12 cellular contexts compared by ENCODE assay signal in genomic region chr20:25040438-25040831, GRCh38. TPM values are rescaled to one million over a fixed set of nuclear protein-coding genes. Genes with fewer than 3 reads are reported as not detected.
DNase-seq lines count a peak whose midpoint lies in the region; ATAC-seq, FAIRE-seq and TF ChIP-seq lines count a peak whose summit lies in the region.
"Had no signal": no experiment of that assay in that cellular context is flagged by ENCODE, and none has a peak within 500 bp of the region (broad histone marks: within the 10 kb centered on the region; RNA-seq: fewer than 3 reads in every experiment).

No MANE protein-coding gene starts in this region.

- no peak overlapping the region for H3K4me3 Mint-ChIP-seq in CD4-positive, alpha-beta T cell
- H3K4me3 Mint-ChIP-seq in activated B cell treated with CpG ODN at 0.5 μM for 24 hours = no peak overlapping the region

- peaks cover 77% of the 10 kb centered on the region for H3K4me1 Mint-ChIP-seq in CD4-positive, alpha-beta T cell (ENCODE audit: low read depth)
- H3K4me1 Mint-ChIP-seq in activated B cell treated with CpG ODN at 0.5 μM for 24 hours = peaks cover 88% of the 10 kb centered on the region

- no peak for ATAC-seq in CD4-positive, alpha-beta T cell (ENCODE audit: poor library complexity)
- no peak for ATAC-seq in activated B cell treated with CpG ODN at 0.5 μM for 24 hours (ENCODE audit: low read depth)
- ATAC-seq in heart left ventricle = peak in 2 of 4 donors; percentile 1 to 2
- ATAC-seq in esophagus mucosa = no peak

- H3K4me3 ChIP-seq in heart left ventricle = peak overlapping the region in 1 of 12 donors; percentile 6
- H3K4me3 ChIP-seq in sigmoid colon = peak overlapping the region in 1 of 4 donors; percentile 3

- DNase-seq in CD4-positive, alpha-beta T cell = no peak
- DNase-seq in activated B cell treated with CpG ODN at 0.5 μM for 24 hours (no peak), heart left ventricle (peak in 2 of 5 donors; percentile 39 to 51), sigmoid colon (peak; percentile 95), NCI-H146 treated with DMSO at 0.1 percent for 48 hours (lab: John Stamatoyannopoulos, UW; ENCODE audit: unreplicated experiment) (no peak), Ammon's horn (ENCODE audit: low spot score) (no peak), RCC 7860 (ENCODE audit: low spot score) (no peak)
- DNase-seq: NCI-H774, retina had no signal

- H3K4me1 ChIP-seq in heart left ventricle (peaks cover 23 to 100% (median 99%) of the 10 kb centered on the region in 12 donors), sigmoid colon (peaks cover 0 to 93% (median 86%) of the 10 kb centered on the region in 4 donors)

- peak overlapping the region; percentile 95 for H3K27ac Mint-ChIP-seq in CD4-positive, alpha-beta T cell
- peak overlapping the region; percentile 50 for H3K27ac Mint-ChIP-seq in activated B cell treated with CpG ODN at 0.5 μM for 24 hours

- no peaks in the 10 kb centered on the region for H3K9me3 ChIP-seq in CD4-positive, alpha-beta T cell (ENCODE audit: control insufficient read depth, low read length)
- H3K9me3 ChIP-seq in heart left ventricle (no peaks in the 10 kb centered on the region), sigmoid colon (no peaks in the 10 kb centered on the region)

- no peak for TF ChIP-seq POLR2A in heart left ventricle (IDR thresholded peaks at IDR 0.05)
- no peak for TF ChIP-seq POLR2A in sigmoid colon (IDR thresholded peaks at IDR 0.05)

- peak in 1 of 4 donors; percentile 59 for TF ChIP-seq EP300 in sigmoid colon (IDR thresholded peaks at IDR 0.05)

- CTCF ChIA-PET in CD4-positive, alpha-beta T cell (lab: Charles Lee) = no interaction called here
- CTCF ChIA-PET in activated B cell treated with CpG ODN at 0.5 μM for 24 hours (lab: Charles Lee) = no interaction called here

- H3K27me3 ChIP-seq in CD4-positive, alpha-beta T cell (ENCODE audit: control insufficient read depth, insufficient read depth, low read length) = no peaks in the 10 kb centered on the region
- H3K27me3 ChIP-seq in heart left ventricle (no peaks in the 10 kb centered on the region), sigmoid colon (no peaks in the 10 kb centered on the region)

- H3K9me3 Mint-ChIP-seq in CD4-positive, alpha-beta T cell = no peaks in the 10 kb centered on the region
- no peaks in the 10 kb centered on the region for H3K9me3 Mint-ChIP-seq in activated B cell treated with CpG ODN at 0.5 μM for 24 hours

- no peak for FAIRE-seq in RCC 7860 (lab: Jason Lieb, UNC)
- FAIRE-seq: endothelial cell of umbilical vein had no signal

- TF ChIP-seq CTCF in CD4-positive, alpha-beta T cell (IDR thresholded peaks at IDR 0.05) = no peak
- no peak for TF ChIP-seq CTCF in activated B cell treated with CpG ODN at 0.5 μM for 24 hours (IDR thresholded peaks at IDR 0.05)
- TF ChIP-seq CTCF in heart left ventricle (IDR thresholded peaks at IDR 0.05) = no peak
- TF ChIP-seq CTCF in sigmoid colon (IDR thresholded peaks at IDR 0.05) = no peak

- intact Hi-C loops in CD4-positive, alpha-beta T cell (cut with DNase I, micrococcal nuclease) = no loop called here
- intact Hi-C loops in activated B cell treated with CpG ODN at 0.5 μM for 24 hours (cut with micrococcal nuclease) (no loop called here), heart left ventricle (cut with DNase I) (no loop called here), sigmoid colon (cut with DNase I) (loop anchor here (2.0 to 10.0 kb wide), 2 partner anchors 14 to 1406 kb away; partner anchors contain the start of gene CST3)

- peaks cover 6% of the 10 kb centered on the region for H3K36me3 Mint-ChIP-seq in CD4-positive, alpha-beta T cell (ENCODE audit: low read depth)
- peaks cover 2% of the 10 kb centered on the region for H3K36me3 Mint-ChIP-seq in activated B cell treated with CpG ODN at 0.5 μM for 24 hours (ENCODE audit: low read depth)

- POLR2A ChIA-PET in CD4-positive, alpha-beta T cell (lab: Charles Lee) = interaction anchor here (1.7 kb wide), 1 partner anchor 18 kb away, joined by 8 read pairs; the partner anchor contains the start of gene ACSS1
- POLR2A ChIA-PET in activated B cell treated with CpG ODN at 0.5 μM for 24 hours (lab: Charles Lee) = no interaction called here

- no peaks in the 10 kb centered on the region for H3K36me3 ChIP-seq in heart left ventricle
- H3K36me3 ChIP-seq in sigmoid colon = peaks cover 0 to 6% (median 0%) of the 10 kb centered on the region in 4 donors

- 10 to 24% (median 15%) methylated on average over 6 of the region's 6 CpGs for WGBS in heart left ventricle, 4 donors
- WGBS in sigmoid colon, 2 donors = 26 to 59% methylated on average over 6 of the region's 6 CpGs

- no peaks in the 10 kb centered on the region for H3K27me3 Mint-ChIP-seq in CD4-positive, alpha-beta T cell
- H3K27me3 Mint-ChIP-seq in activated B cell treated with CpG ODN at 0.5 μM for 24 hours = no peaks in the 10 kb centered on the region

- H3K27ac ChIP-seq in CD4-positive, alpha-beta T cell (ENCODE audit: low read depth, low read length) = peak overlapping the region; percentile 33
- H3K27ac ChIP-seq in heart left ventricle (peak overlapping the region; percentile 76 to 96 (median 91)), sigmoid colon (peak overlapping the region; percentile 88 to 93 (median 88))

RNA-seq across cellular contexts. Expression of gene ACSS1, which starts 17.5 kb away (rescaled TPM):
- total RNA-seq in CD4-positive, alpha-beta T cell = 10 to 100 TPM; 18.9 TPM
- 30.5 and 34.4 TPM in 2 replicates for total RNA-seq in activated B cell treated with CpG ODN at 0.5 μM for 24 hours
- total RNA-seq in heart left ventricle = 100 to 1,000 TPM in 5 of 9 donors, 10 to 100 TPM in 4; 57.5 to 177 (median 104) TPM
- 10 to 100 TPM; 43.5 to 78.9 TPM for polyA plus RNA-seq in heart left ventricle
- 10 to 100 TPM; 27.1 to 41.0 (median 30.5) TPM for total RNA-seq in sigmoid colon
- 10 to 100 TPM; 20.1 to 24.7 (median 21.0) TPM for polyA plus RNA-seq in sigmoid colon
- 6.7 TPM for total RNA-seq in esophagus mucosa

RNA-seq across cellular contexts. Expression of gene VSX1, which starts 41.5 kb away (rescaled TPM):
- not detected for total RNA-seq in CD4-positive, alpha-beta T cell
- total RNA-seq in activated B cell treated with CpG ODN at 0.5 μM for 24 hours = not detected in 2 replicates
- under 1 TPM in 5 of 9 donors, not detected in 4; 0.22 to 0.96 (median 0.51) TPM for total RNA-seq in heart left ventricle
- polyA plus RNA-seq in heart left ventricle = under 1 TPM in 1 of 2 donors, not detected in 1; 0.19 TPM
- not detected for total RNA-seq in sigmoid colon
- under 1 TPM in 1 of 3 donors, not detected in 2; 0.03 TPM for polyA plus RNA-seq in sigmoid colon
- total RNA-seq in esophagus mucosa = not detected
- total RNA-seq: Daoy, endothelial cell of umbilical vein had no signal
- polyA plus RNA-seq: endothelial cell of umbilical vein had no signal

RNA-seq across cellular contexts. Expression of gene APMAP, which starts 47.9 kb away (rescaled TPM):
- 10 to 100 TPM in 1 of 2 experiments, 1 to 10 TPM in 1; 9.5 to 11.3 TPM for total RNA-seq in CD4-positive, alpha-beta T cell
- 22.3 and 24.9 TPM in 2 replicates for total RNA-seq in activated B cell treated with CpG ODN at 0.5 μM for 24 hours
- total RNA-seq in heart left ventricle = 10 to 100 TPM; 22.6 to 61.3 (median 31.9) TPM
- 10 to 100 TPM; 16.2 to 58.5 TPM for polyA plus RNA-seq in heart left ventricle
- 10 to 100 TPM; 22.7 to 35.3 (median 28.9) TPM for total RNA-seq in sigmoid colon
- 10 to 100 TPM in 2 of 3 donors, 1 to 10 TPM in 1; 9.6 to 55.8 (median 25.2) TPM for polyA plus RNA-seq in sigmoid colon
- 26.1 TPM for total RNA-seq in esophagus mucosa

Comparison
In these comparisons a context has a peak if more than half of its experiments do, and no peak if none do; other contexts are left out.
1. H3K27ac ChIP-seq: peak in every context shown above with its lines; median percentile 91 in heart left ventricle; 88 in sigmoid colon; 33 in CD4-positive, alpha-beta T cell.